In genomic region chr12:53985900-53986685, GRCh38 we compare ENCODE assay signal across 11 cellular contexts. TPM values are rescaled to one million over a fixed set of nuclear protein-coding genes. Genes with fewer than 3 reads are reported as not detected.
DNase-seq lines count a peak whose midpoint lies in the region; ATAC-seq and TF ChIP-seq lines count a peak whose summit lies in the region.
"Had no signal": no experiment of that assay in that cellular context is flagged by ENCODE, and none has a peak within 500 bp of the region (broad histone marks: within the 10 kb centered on the region; RNA-seq: fewer than 3 reads in every experiment).

No MANE protein-coding gene starts in this region.

- POLR2A ChIA-PET in CD8-positive, alpha-beta memory T cell (lab: Charles Lee) = no interaction called here

- no peak overlapping the region for H3K4me3 ChIP-seq in CD8-positive, alpha-beta memory T cell (ENCODE audit: low read length)
- H3K4me3 ChIP-seq in Jurkat, Clone E6-1 (ENCODE audit: low read length) = peak overlapping the region; percentile 50
- H3K4me3 ChIP-seq in endodermal cell (ENCODE audit: low read length) = no peak overlapping the region

- CTCF ChIA-PET in CD8-positive, alpha-beta memory T cell (lab: Charles Lee) = interaction anchor here (1.0 to 2.8 kb wide), 9 partner anchors 7 to 215 kb away, joined by 3 to 12 read pairs (median 4); partner anchors contain the start of gene HOXC5

- H3K4me1 Mint-ChIP-seq in CD8-positive, alpha-beta memory T cell = peaks cover 36 to 51% (median 37%) of the 10 kb centered on the region in 3 donors
- no peaks in the 10 kb centered on the region for H3K4me1 Mint-ChIP-seq in endodermal cell
- H3K4me1 Mint-ChIP-seq in neural crest cell = peaks cover 8% of the 10 kb centered on the region

- no peak for ATAC-seq in HG02678 (IDR thresholded peaks at IDR 0.05; ENCODE audit: unreplicated experiment)

- DNase-seq in CD8-positive, alpha-beta memory T cell = no peak
- DNase-seq in Jurkat, Clone E6-1 (ENCODE audit: low read depth, low spot score) = no peak
- DNase-seq in endodermal cell (peak; percentile 82), neural crest cell (ENCODE audit: low read depth, low spot score) (no peak), retina (no peak), GM20000 (ENCODE audit: low spot score) (no peak), DMS79 (lab: John Stamatoyannopoulos, UW) (no peak)
- DNase-seq: dorsolateral prefrontal cortex, GOT3, NCI-H446 had no signal

- H3K27me3 Mint-ChIP-seq in CD8-positive, alpha-beta memory T cell = peaks cover 93 to 94% of the 10 kb centered on the region in 2 donors
- H3K27me3 Mint-ChIP-seq in endodermal cell (ENCODE audit: insufficient read depth) (peaks cover 100% of the 10 kb centered on the region), neural crest cell (ENCODE audit: low read depth) (peaks cover 100% of the 10 kb centered on the region)

- no peaks in the 10 kb centered on the region for H3K9me3 ChIP-seq in CD8-positive, alpha-beta memory T cell (ENCODE audit: low read length)
- H3K9me3 ChIP-seq in endodermal cell (ENCODE audit: control insufficient read depth, low read length) = peaks cover 8% of the 10 kb centered on the region

- no peak overlapping the region for H3K9ac ChIP-seq in endodermal cell (ENCODE audit: extremely low read depth, low read length, poor library complexity, severe bottlenecking)

- no peaks in the 10 kb centered on the region for H3K36me3 Mint-ChIP-seq in CD8-positive, alpha-beta memory T cell
- H3K36me3 Mint-ChIP-seq in endodermal cell (ENCODE audit: low read depth) (no peaks in the 10 kb centered on the region), neural crest cell (ENCODE audit: low read depth) (peaks cover 3% of the 10 kb centered on the region)

- no peaks in the 10 kb centered on the region for H3K36me3 ChIP-seq in CD8-positive, alpha-beta memory T cell (ENCODE audit: insufficient read depth, low read length)
- no peaks in the 10 kb centered on the region for H3K36me3 ChIP-seq in endodermal cell (ENCODE audit: control insufficient read depth, insufficient read depth, low read length)

- peaks cover 26% of the 10 kb centered on the region for H3K4me1 ChIP-seq in CD8-positive, alpha-beta memory T cell (ENCODE audit: insufficient read depth, low read length)
- no peaks in the 10 kb centered on the region for H3K4me1 ChIP-seq in endodermal cell (ENCODE audit: control insufficient read depth, insufficient read depth, low read length)

- 15 to 16% methylated on average over 17 to 55 of the region's 56 CpGs for WGBS in endodermal cell (ENCODE audit: insufficient coverage in 1 of 2, insufficient read length in 1 of 2), 2 experiments

- H3K27me3 ChIP-seq in CD8-positive, alpha-beta memory T cell (ENCODE audit: insufficient read depth, low read length, poor library complexity, severe bottlenecking) = peaks cover 93% of the 10 kb centered on the region
- H3K27me3 ChIP-seq in endodermal cell (ENCODE audit: control insufficient read depth, insufficient read depth, low read length, poor library complexity, severe bottlenecking) = peaks cover 100% of the 10 kb centered on the region

- no peak for TF ChIP-seq CTCF in endodermal cell (conservative IDR thresholded peaks at IDR 0.05)
- TF ChIP-seq CTCF in neural crest cell (conservative IDR thresholded peaks at IDR 0.05) = no peak
- TF ChIP-seq CTCF in GM20000 (IDR thresholded peaks at IDR 0.05; ENCODE audit: extremely low read depth, missing control alignments) = no peak

- no peak overlapping the region for H3K27ac ChIP-seq in CD8-positive, alpha-beta memory T cell (ENCODE audit: low read depth, low read length)
- no peak overlapping the region for H3K27ac ChIP-seq in endodermal cell (ENCODE audit: low read depth, low read length)
- H3K27ac ChIP-seq: dorsolateral prefrontal cortex had no signal

- peak overlapping the region; percentile 43 to 73 (median 71) for H3K4me3 Mint-ChIP-seq in CD8-positive, alpha-beta memory T cell
- H3K4me3 Mint-ChIP-seq in endodermal cell (no peak overlapping the region), neural crest cell (peak overlapping the region; percentile 68)

- H3K9me3 Mint-ChIP-seq in CD8-positive, alpha-beta memory T cell = peaks cover 0 to 9% (median 0%) of the 10 kb centered on the region in 5 donors
- H3K9me3 Mint-ChIP-seq in endodermal cell (peaks cover 16% of the 10 kb centered on the region), neural crest cell (no peaks in the 10 kb centered on the region)

- H3K27ac Mint-ChIP-seq in CD8-positive, alpha-beta memory T cell = peak overlapping the region in 2 of 8 donors; percentile 67 to 87
- H3K27ac Mint-ChIP-seq in endodermal cell = no peak overlapping the region
- H3K27ac Mint-ChIP-seq in neural crest cell (ENCODE audit: unreplicated experiment) = no peak overlapping the region

RNA-seq across cellular contexts. Expression of gene HOXC10, which starts 1.1 kb away (rescaled TPM):
- total RNA-seq in CD8-positive, alpha-beta memory T cell = not detected
- not detected for polyA plus RNA-seq in CD8-positive, alpha-beta memory T cell
- 22.8 TPM for polyA plus RNA-seq in Jurkat, Clone E6-1 (2012; ENCODE audit: insufficient read depth, insufficient read length)
- total RNA-seq in endodermal cell = not detected
- 11.1 TPM for polyA plus RNA-seq in endodermal cell (2013, experiment 1 of 2)
- 7.2 TPM for polyA plus RNA-seq in endodermal cell (2013, experiment 2 of 2)
- 1.8 TPM in 2 replicates for total RNA-seq in neural crest cell

RNA-seq across cellular contexts. Expression of gene HOTAIR, which starts 11.3 kb away (rescaled TPM):
- not detected for total RNA-seq in CD8-positive, alpha-beta memory T cell
- polyA plus RNA-seq in CD8-positive, alpha-beta memory T cell = not detected
- not detected for polyA plus RNA-seq in Jurkat, Clone E6-1 (2012; ENCODE audit: insufficient read depth, insufficient read length)
- total RNA-seq in endodermal cell (not detected), neural crest cell (not detected in 2 replicates)
- polyA plus RNA-seq in endodermal cell (2013, experiment 1 of 2) = 1.5 TPM
- polyA plus RNA-seq in endodermal cell (2013, experiment 2 of 2) = 0.50 TPM
- total RNA-seq: dorsolateral prefrontal cortex had no signal

RNA-seq across cellular contexts. Expression of gene HOXC11, which starts 13.2 kb away (rescaled TPM):
- total RNA-seq in CD8-positive, alpha-beta memory T cell = not detected
- polyA plus RNA-seq in CD8-positive, alpha-beta memory T cell = not detected
- polyA plus RNA-seq in Jurkat, Clone E6-1 (2012; ENCODE audit: insufficient read depth, insufficient read length) = 3.0 TPM
- total RNA-seq in endodermal cell = not detected
- polyA plus RNA-seq in endodermal cell (2013, experiment 1 of 2) = 1.4 TPM
- 1.0 TPM for polyA plus RNA-seq in endodermal cell (2013, experiment 2 of 2)
- total RNA-seq in neural crest cell = not detected in 2 replicates
- total RNA-seq: dorsolateral prefrontal cortex had no signal

RNA-seq across cellular contexts. Expression of gene HOXC9, which starts 13.9 kb away (rescaled TPM):
- total RNA-seq in CD8-positive, alpha-beta memory T cell = not detected
- polyA plus RNA-seq in CD8-positive, alpha-beta memory T cell = not detected
- 0.77 TPM for polyA plus RNA-seq in Jurkat, Clone E6-1 (2012; ENCODE audit: insufficient read depth, insufficient read length)
- total RNA-seq in endodermal cell (not detected), neural crest cell (5.6 and 6.3 TPM in 2 replicates)
- 5.5 TPM for polyA plus RNA-seq in endodermal cell (2013, experiment 1 of 2)
- polyA plus RNA-seq in endodermal cell (2013, experiment 2 of 2) = 6.4 TPM
- total RNA-seq: dorsolateral prefrontal cortex had no signal

RNA-seq across cellular contexts. Expression of gene HOXC8, which starts 22.7 kb away (rescaled TPM):
- not detected for total RNA-seq in CD8-positive, alpha-beta memory T cell
- polyA plus RNA-seq in CD8-positive, alpha-beta memory T cell = not detected
- polyA plus RNA-seq in Jurkat, Clone E6-1 (2012; ENCODE audit: insufficient read depth, insufficient read length) = 1.1 TPM
- total RNA-seq in endodermal cell (not detected), neural crest cell (4.5 and 4.8 TPM in 2 replicates)
- polyA plus RNA-seq in endodermal cell (2013, experiment 1 of 2) = 3.3 TPM
- 1.6 TPM for polyA plus RNA-seq in endodermal cell (2013, experiment 2 of 2)
- total RNA-seq: dorsolateral prefrontal cortex had no signal
